Comparison of ENCODE assay signal across 9 cellular contexts in the genomic region with DNA sequence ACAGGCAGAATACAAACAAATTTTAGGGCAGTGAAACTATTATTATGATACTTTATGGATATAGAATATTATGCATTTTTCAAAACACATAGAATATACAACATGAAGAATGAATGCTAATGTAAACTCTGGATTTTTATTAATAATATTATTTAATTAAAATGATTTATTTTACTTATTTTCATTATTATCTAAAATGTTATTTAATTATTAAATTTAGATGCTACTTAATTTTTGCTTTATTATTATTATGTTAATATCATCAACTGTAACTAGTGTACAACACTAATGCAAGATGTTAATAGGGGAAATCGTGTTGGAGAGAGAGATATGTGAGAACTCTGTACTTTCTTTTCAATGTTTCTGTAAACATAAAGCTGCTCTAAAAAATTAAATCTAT.
"Had no signal": no experiment of that assay in that cellular context is flagged by ENCODE, and none has a peak within 500 bp of the region (broad histone marks: within the 10 kb centered on the region; RNA-seq: fewer than 3 reads in every experiment).

No MANE protein-coding gene starts in this region.

- H3K4me3 Mint-ChIP-seq: HFFc6, IgD-negative memory B cell had no signal

- H3K27me3 Mint-ChIP-seq: IgD-negative memory B cell had no signal

- DNase-seq: GM23248, GOT3, H7, HFFc6 had no signal

- FAIRE-seq: HepG2 had no signal

- H3K4me1 ChIP-seq: HAP-1 had no signal

- H3K4me3 ChIP-seq: GM23248, HAP-1 had no signal

- H3K27ac Mint-ChIP-seq: HFFc6, IgD-negative memory B cell had no signal

- H3K27ac ChIP-seq: GM23248, HL-60 had no signal

- ATAC-seq: HCT116, HepG2 had no signal

- H3K36me3 ChIP-seq: HAP-1 had no signal

- H3K9me3 Mint-ChIP-seq: HFFc6, IgD-negative memory B cell had no signal
